In genomic region chr9:69145148-69145547, GRCh38 we compare ENCODE assay signal across 20 cellular contexts. TPM values are rescaled to one million over a fixed set of nuclear protein-coding genes. Genes with fewer than 3 reads are reported as not detected.
A peak's percentile ranks its signal among the peaks of the same experiment; 100 is the strongest.
DNase-seq lines count a peak whose midpoint lies in the region; ATAC-seq and TF ChIP-seq lines count a peak whose summit lies in the region.
"Had no signal": no experiment of that assay in that cellular context is flagged by ENCODE, and none has a peak within 500 bp of the region (broad histone marks: within the 10 kb centered on the region; RNA-seq: fewer than 3 reads in every experiment).

No MANE protein-coding gene starts in this region.

- no peak overlapping the region for H3K56ac ChIP-seq in H9 (ENCODE audit: insufficient read length, low read depth, low read length)

- H3K23ac ChIP-seq in H9 (ENCODE audit: insufficient read length, low read depth, low read length) = no peak overlapping the region

- no peak for ATAC-seq in GM21360 (IDR thresholded peaks at IDR 0.05; ENCODE audit: unreplicated experiment)

- H3K9me3 Mint-ChIP-seq in H9 = no peaks in the 10 kb centered on the region
- H3K9me3 Mint-ChIP-seq: CD4-positive, alpha-beta T cell had no signal

- peaks cover 12% of the 10 kb centered on the region for H3F3A ChIP-seq in SK-N-SH (replicated peaks; ENCODE audit: insufficient read depth)

- peaks cover 7% of the 10 kb centered on the region for H3K79me1 ChIP-seq in H9 (ENCODE audit: insufficient read depth, low read depth, low read length, poor library complexity, severe bottlenecking)

- H4K8ac ChIP-seq in H9 (replicated peaks; ENCODE audit: insufficient read length, low read depth, low read length) = no peak overlapping the region

- TF ChIP-seq CTCF in H9 (conservative IDR thresholded peaks at IDR 0.05) = no peak
- no peak for TF ChIP-seq CTCF in SK-N-SH (IDR thresholded peaks at IDR 0.05)
- no peak for TF ChIP-seq CTCF in fibroblast of villous mesenchyme (IDR thresholded peaks at IDR 0.05; ENCODE audit: insufficient read depth, low read depth, low read length)

- no peak overlapping the region for H2BK20ac ChIP-seq in H9 (ENCODE audit: low read depth, low read length, poor library complexity, severe bottlenecking)

- peak; percentile 25 for DNase-seq in AG20443 (ENCODE audit: low spot score)
- peak; percentile 1 for DNase-seq in H9
- peak; percentile 66 for DNase-seq in SK-N-SH
- DNase-seq in fibroblast of villous mesenchyme (ENCODE audit: low read depth) = peak; percentile 40
- DNase-seq in glomerular visceral epithelial cell (ENCODE audit: extremely low spot score) = no peak
- no peak for DNase-seq in NCI-H128 (lab: John Stamatoyannopoulos, UW; ENCODE audit: unreplicated experiment)
- no peak for DNase-seq in occipital lobe (lab: John Stamatoyannopoulos, UW)
- DNase-seq: CD4-positive, alpha-beta T cell; DND-41; GF-D8; IMR-90; Karpas-422; MG63; NCI-H1092 treated with DMSO at 0.1 percent for 48 hours; NCI-H187 treated with DMSO at 0.1 percent for 48 hours; NCI-H69; PC-9; SJCRH30 had no signal

- H3K4me1 ChIP-seq in H9 (ENCODE audit: insufficient read depth, low read length) (no peaks in the 10 kb centered on the region), SK-N-SH (ENCODE audit: control insufficient read depth in 1 of 2, insufficient read depth in 2 of 2, low read depth in 1 of 2, low read length in 1 of 2) (peaks cover 8 to 21% of the 10 kb centered on the region in 2 experiments; a peak in 2 of 4 replicates)
- H3K4me1 ChIP-seq: SJCRH30 had no signal

- no peak overlapping the region for H3K18ac ChIP-seq in H9 (ENCODE audit: insufficient read length, low read depth, low read length)

- H2BK12ac ChIP-seq in H9 (ENCODE audit: insufficient read length, low read depth, low read length) = no peak overlapping the region

- no peak overlapping the region for H4K91ac ChIP-seq in H9 (ENCODE audit: insufficient read length, low read depth, low read length)

- H3K27me3 ChIP-seq in H9 (ENCODE audit: insufficient read depth, low read length) (no peaks in the 10 kb centered on the region), SK-N-SH (ENCODE audit: insufficient read depth) (no peaks in the 10 kb centered on the region)
- H3K27me3 ChIP-seq: MG63, SJCRH30 had no signal

- TF ChIP-seq RAD21 in SK-N-SH (IDR thresholded peaks at IDR 0.05; ENCODE audit: low read length) = peak; percentile 18

- H3T11ph ChIP-seq in H9 (ENCODE audit: low read length) = no peak overlapping the region

- H3K36me3 Mint-ChIP-seq in H9 (ENCODE audit: insufficient read depth in 1 of 3, low read depth in 3 of 3) = peaks cover 2 to 9% (median 5%) of the 10 kb centered on the region in 3 experiments; a peak in 4 of 7 replicates

- no peak overlapping the region for H3K27ac Mint-ChIP-seq in H9
- H3K27ac Mint-ChIP-seq: B cell; CD4-positive, alpha-beta T cell had no signal

- H3K9me3 ChIP-seq in H9 (ENCODE audit: control insufficient read depth, low read depth, low read length) (no peaks in the 10 kb centered on the region), SK-N-SH (no peaks in the 10 kb centered on the region)
- H3K9me3 ChIP-seq: MG63, SJCRH30 had no signal

- POLR2A ChIA-PET in SK-N-SH (lab: Yijun Ruan, JAX) = no interaction called here

- H4K5ac ChIP-seq in H9 (ENCODE audit: insufficient read length, low read depth, low read length) = no peak overlapping the region

- H3K36me3 ChIP-seq in SK-N-SH (replicated peaks in 1 of 2; ENCODE audit: control insufficient read depth in 1 of 2, insufficient read depth in 2 of 2, low read length in 1 of 2) = no peaks in the 10 kb centered on the region
- H3K36me3 ChIP-seq: MG63, SJCRH30 had no signal

- no peak overlapping the region for H2BK15ac ChIP-seq in H9 (ENCODE audit: low read depth, low read length)

- H4K20me1 ChIP-seq in H9 (ENCODE audit: control insufficient read depth, insufficient read depth, insufficient read length) (no peaks in the 10 kb centered on the region), SK-N-SH (ENCODE audit: insufficient read depth) (no peaks in the 10 kb centered on the region)

- H2AFZ ChIP-seq in H9 (ENCODE audit: low read length) (no peak overlapping the region), SK-N-SH (ENCODE audit: low read depth) (no peak overlapping the region)
- H2AFZ ChIP-seq: PC-9 had no signal

- no peak overlapping the region for H3K4me3 ChIP-seq in SK-N-SH (ENCODE audit: low read depth in 2 of 2, low read length in 1 of 2)
- H3K4me3 ChIP-seq in fibroblast of villous mesenchyme (ENCODE audit: low read depth, low read length) = no peak overlapping the region
- H3K4me3 ChIP-seq: MG63, PC-9, SJCRH30 had no signal

- H3K79me2 ChIP-seq in H9 (ENCODE audit: insufficient read depth, low read length) = peaks cover 13% of the 10 kb centered on the region; the same call in 1 of the 2 replicates
- H3K79me2 ChIP-seq in SK-N-SH (ENCODE audit: insufficient read depth) = no peaks in the 10 kb centered on the region

- no peak overlapping the region for H3K4me3 Mint-ChIP-seq in H9
- H3K4me3 Mint-ChIP-seq: B cell; CD4-positive, alpha-beta T cell had no signal

- no peak overlapping the region for H3K4ac ChIP-seq in H9 (ENCODE audit: low read depth, low read length)

- no peaks in the 10 kb centered on the region for H3K9me2 ChIP-seq in SK-N-SH

- H3K9ac ChIP-seq in H9 (ENCODE audit: extremely low read depth, insufficient read length, low read length) (no peak overlapping the region), SK-N-SH (no peak overlapping the region)

- H3K4me2 ChIP-seq in H9 (ENCODE audit: insufficient read depth, insufficient read length, low read length) = no peak overlapping the region
- H3K4me2 ChIP-seq in SK-N-SH = peak overlapping the region; percentile 17; the same call in 1 of the 2 replicates
- H3K4me2 ChIP-seq: PC-9 had no signal

- H2BK120ac ChIP-seq in H9 (ENCODE audit: low read depth, low read length, poor library complexity, severe bottlenecking) = no peak overlapping the region

- H3K4me1 Mint-ChIP-seq in H9 = peaks cover 7 to 14% of the 10 kb centered on the region in 2 experiments
- H3K4me1 Mint-ChIP-seq: B cell had no signal

- H3K23me2 ChIP-seq in H9 (ENCODE audit: insufficient read length, low read depth, low read length, poor library complexity, severe bottlenecking) = no peaks in the 10 kb centered on the region

- H3K14ac ChIP-seq in H9 (ENCODE audit: insufficient read depth, low read length) = no peak overlapping the region

- CTCF ChIA-PET in SK-N-SH (lab: Yijun Ruan, JAX) = interaction anchor here (1.2 kb wide), 2 partner anchors 48 to 91 kb away, joined by 3 to 7 read pairs; no protein-coding TSS in a partner anchor

- no peak overlapping the region for H2BK5ac ChIP-seq in H9 (ENCODE audit: insufficient read length, low read length)

- no CpG with 5 or more reads among the region's 6 CpGs for WGBS in H9 (ENCODE audit: extremely low coverage, insufficient read length, low lambda C conversion rate)
- WGBS in SK-N-SH (ENCODE audit: low lambda C conversion rate) = 14% methylated on average over 6 of the region's 6 CpGs

- peak; percentile 90 to 97 for TF ChIP-seq EP300 in SK-N-SH (IDR thresholded peaks at IDR 0.05; ENCODE audit: borderline replicate concordance in 1 of 2, low read depth in 1 of 2, low read length in 1 of 2)

- H3K27me3 Mint-ChIP-seq in H9 (ENCODE audit: low read depth) = no peaks in the 10 kb centered on the region
- H3K27me3 Mint-ChIP-seq: CD4-positive, alpha-beta T cell had no signal

- H2AK5ac ChIP-seq in H9 (ENCODE audit: insufficient read length, low read length) = no peak overlapping the region

- no peak overlapping the region for H3K27ac ChIP-seq in H9 (ENCODE audit: insufficient read length, low read depth, low read length)
- H3K27ac ChIP-seq in SK-N-SH (ENCODE audit: low read depth in 2 of 2, low read length in 1 of 2) = peak overlapping the region in 1 of 2 experiments; percentile 80; a peak in 1 of 4 replicates
- H3K27ac ChIP-seq: PC-9, SJCRH30 had no signal

TF ChIP-seq in SK-N-SH, 30 proteins besides CTCF, POLR2A, EP300 and RAD21 (continues in another document):
- TF ChIP-seq YY1 (IDR thresholded peaks at IDR 0.05; ENCODE audit: low read depth) = no peak
- TF ChIP-seq TAF1 (IDR thresholded peaks at IDR 0.05; ENCODE audit: borderline replicate concordance, low read depth, low read length) = no peak
- TF ChIP-seq MAX (IDR thresholded peaks at IDR 0.05; ENCODE audit: low read depth) = no peak
- TF ChIP-seq MEF2A (IDR thresholded peaks at IDR 0.05; ENCODE audit: borderline replicate concordance, low read depth) = peak; percentile 42; the same call in 1 of the 2 replicates
- peak; percentile 34; the same call in 1 of the 2 replicates for TF ChIP-seq FOSL2 (IDR thresholded peaks at IDR 0.05; ENCODE audit: borderline replicate concordance, low read depth)
- TF ChIP-seq CHD2 (IDR thresholded peaks at IDR 0.05; ENCODE audit: low read length, partially characterized antibody) = peak; percentile 62
- peak; percentile 98 for TF ChIP-seq PBX3 (IDR thresholded peaks at IDR 0.05)
- no peak for TF ChIP-seq EZH2phosphoT487 (IDR thresholded peaks at IDR 0.05; ENCODE audit: borderline replicate concordance, low read depth)
- TF ChIP-seq GATA2 (CRISPR knock-in tag; IDR thresholded peaks at IDR 0.05) = peak; percentile 59

RNA-seq across cellular contexts. Expression of gene TJP2, which starts 28.9 kb away (rescaled TPM):
- total RNA-seq in H9 (2021) (130 and 133 TPM in 2 replicates), fibroblast of villous mesenchyme (15.1 and 18.1 TPM in 2 replicates), occipital lobe (4.5 TPM)
- 17.7 and 18.4 TPM in 2 replicates for polyA plus RNA-seq in SK-N-SH (2012; rRNA removed)
- polyA plus RNA-seq in SK-N-SH (2012; cell fraction: cytosol; rRNA removed) = 18.9 and 19.8 TPM in 2 replicates
- 30.5 and 38.4 TPM in 2 replicates for polyA plus RNA-seq in SK-N-SH (2012; cell fraction: nucleus; rRNA removed)

Comparison
In these comparisons a context has a peak if more than half of its experiments do, and no peak if none do; other contexts are left out.
1. DNase-seq: peak in AG20443 (single experiment), H9 (single experiment), SK-N-SH (single experiment) and fibroblast of villous mesenchyme (single experiment); none in glomerular visceral epithelial cell (single experiment), NCI-H128 (single experiment) and occipital lobe (single experiment).